Comparison of ENCODE assay signal across 9 cellular contexts in the genomic region with DNA sequence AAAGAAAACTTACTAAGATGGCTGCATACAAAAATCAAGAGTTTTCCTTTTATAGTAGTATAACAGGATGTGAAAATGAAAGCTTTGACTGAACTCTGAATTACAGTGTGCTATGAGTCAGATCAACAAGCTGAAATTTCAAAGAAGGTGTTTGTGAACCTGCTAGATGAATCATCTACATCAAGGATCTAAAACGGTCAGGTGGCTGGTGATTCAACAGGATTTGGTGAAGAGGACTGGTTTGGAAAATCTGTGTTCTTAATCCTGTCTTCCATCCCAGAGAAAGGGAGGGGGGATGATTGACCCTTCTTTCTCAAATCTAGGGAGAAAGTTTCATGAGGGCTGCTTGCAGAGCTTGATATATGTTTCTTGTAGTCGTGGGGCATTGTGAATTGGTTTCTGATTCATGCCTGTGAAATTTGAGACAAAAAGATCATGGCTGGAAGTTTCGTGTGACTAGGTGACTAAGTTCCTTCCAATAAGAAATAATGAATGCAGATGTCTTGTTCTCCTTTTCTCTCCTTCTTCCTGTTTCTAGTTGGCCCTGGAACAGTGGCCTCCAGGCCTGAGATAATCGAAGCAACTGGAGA.
DNase-seq lines count a peak whose midpoint lies in the region; ATAC-seq, FAIRE-seq and TF ChIP-seq lines count a peak whose summit lies in the region.
"Had no signal": no experiment of that assay in that cellular context is flagged by ENCODE, and none has a peak within 500 bp of the region (broad histone marks: within the 10 kb centered on the region; RNA-seq: fewer than 3 reads in every experiment).

No MANE protein-coding gene starts in this region.

- H3K36me3 ChIP-seq in WERI-Rb-1 = no peaks in the 10 kb centered on the region

- H3K4me3 ChIP-seq in WERI-Rb-1 (ENCODE audit: low read depth, low read length) = no peak overlapping the region
- H3K4me3 ChIP-seq: skin epidermis had no signal

- no peaks in the 10 kb centered on the region for H3K9me3 ChIP-seq in WERI-Rb-1 (ENCODE audit: severe bottlenecking)

- no peak overlapping the region for H3K27ac ChIP-seq in WERI-Rb-1

- H3K27me3 ChIP-seq in WERI-Rb-1 (ENCODE audit: insufficient read depth, low read depth, severe bottlenecking) = no peaks in the 10 kb centered on the region

- peaks cover 29% of the 10 kb centered on the region for H3K4me1 Mint-ChIP-seq in activated T-cell treated with anti-CD3 and anti-CD28 coated beads, Interleukin-2, amount 50 U/mL, for 24 hours (ENCODE audit: low read depth)
- peaks cover 6% of the 10 kb centered on the region for H3K4me1 Mint-ChIP-seq in mesothelial cell of epicardium

- peaks cover 5% of the 10 kb centered on the region for H3K27me3 Mint-ChIP-seq in activated T-cell treated with anti-CD3 and anti-CD28 coated beads, Interleukin-2, amount 50 U/mL, for 24 hours
- no peaks in the 10 kb centered on the region for H3K27me3 Mint-ChIP-seq in mesothelial cell of epicardium (ENCODE audit: low read depth)

- TF ChIP-seq CTCF in mesothelial cell of epicardium (IDR thresholded peaks at IDR 0.05; ENCODE audit: unreplicated experiment) = no peak
- no peak for TF ChIP-seq CTCF in WERI-Rb-1 (IDR thresholded peaks at IDR 0.05; ENCODE audit: low read depth, low read length)

- peak; percentile 18 for DNase-seq in GM18507 (ENCODE audit: extremely low spot score, insufficient read length, low read depth)
- peak; percentile 98 for DNase-seq in HT1080 (ENCODE audit: low read depth)
- peak; percentile 33 for DNase-seq in activated T-cell treated with anti-CD3 and anti-CD28 coated beads, Interleukin-2, amount 50 U/mL, for 24 hours
- DNase-seq in mesothelial cell of epicardium (ENCODE audit: low spot score in 2 of 2, unreplicated experiment in 2 of 2) = no peak
- DNase-seq in WERI-Rb-1 = no peak
- DNase-seq in iPS-NIHi11 (ENCODE audit: low spot score) = no peak
- no peak for DNase-seq in GOT3 (lab: John Stamatoyannopoulos, UW)

- H3K27ac Mint-ChIP-seq in activated T-cell treated with anti-CD3 and anti-CD28 coated beads, Interleukin-2, amount 50 U/mL, for 24 hours = peak overlapping the region; percentile 98
- peak overlapping the region; percentile 64 for H3K27ac Mint-ChIP-seq in mesothelial cell of epicardium

- H3K9me3 Mint-ChIP-seq in activated T-cell treated with anti-CD3 and anti-CD28 coated beads, Interleukin-2, amount 50 U/mL, for 24 hours = peaks cover 2% of the 10 kb centered on the region
- peaks cover 17% of the 10 kb centered on the region for H3K9me3 Mint-ChIP-seq in mesothelial cell of epicardium

- H3K36me3 Mint-ChIP-seq in activated T-cell treated with anti-CD3 and anti-CD28 coated beads, Interleukin-2, amount 50 U/mL, for 24 hours (ENCODE audit: low read depth) = peaks cover 2% of the 10 kb centered on the region
- H3K36me3 Mint-ChIP-seq in mesothelial cell of epicardium = no peaks in the 10 kb centered on the region

- peak overlapping the region; percentile 66 for H3K4me3 Mint-ChIP-seq in activated T-cell treated with anti-CD3 and anti-CD28 coated beads, Interleukin-2, amount 50 U/mL, for 24 hours
- H3K4me3 Mint-ChIP-seq in mesothelial cell of epicardium = no peak overlapping the region

- ATAC-seq in GM21717 (IDR thresholded peaks at IDR 0.05; ENCODE audit: unreplicated experiment) = peak; percentile 99

- FAIRE-seq in GM18507 (lab: Jason Lieb, UNC) = peak; percentile 83

Comparison
In these comparisons a context has a peak if more than half of its experiments do, and no peak if none do; other contexts are left out.
1. DNase-seq: peak in GM18507 (single experiment), HT1080 (single experiment) and activated T-cell treated with anti-CD3 and anti-CD28 coated beads, Interleukin-2, amount 50 U/mL, for 24 hours (single experiment); none in mesothelial cell of epicardium (0 of 2), WERI-Rb-1 (single experiment), iPS-NIHi11 (single experiment) and GOT3 (single experiment).